ENCODE assay signal across 40 cellular contexts in genomic region chr4:70858454-70858853, GRCh38.
"Had no signal": no experiment of that assay in that cellular context is flagged by ENCODE, and none has a peak within 500 bp of the region (broad histone marks: within the 10 kb centered on the region; RNA-seq: fewer than 3 reads in every experiment).

No MANE protein-coding gene starts in this region.

- H3K4me1 ChIP-seq: adrenal gland, breast epithelium had no signal

- H3K27me3 ChIP-seq: adrenal gland, body of pancreas, brain microvascular endothelial cell, breast epithelium, cardiac muscle cell had no signal

- H3K36me3 ChIP-seq: adrenal gland, brain microvascular endothelial cell, breast epithelium, cardiac muscle cell had no signal

- H3K9me3 ChIP-seq: adrenal gland, body of pancreas, breast epithelium had no signal

- DNase-seq: activated B cell treated with CpG ODN at 0.5 μM for 24 hours; activated CD4-positive, alpha-beta memory T cell treated with anti-CD3 and anti-CD28 coated beads for 36 hours; activated CD4-positive, alpha-beta T cell treated with anti-CD3 and anti-CD28 coated beads for 4 hours; activated CD4-positive, alpha-beta T cell treated with anti-CD3 and anti-CD28 coated beads, Interleukin-2, amount 10 ng/mL, durations not matched to agents 24 days and 14 days; activated CD4-positive, alpha-beta T cell treated with anti-CD3 and anti-CD28 coated beads, Interleukin-2, amount 50 U/mL, for 1 hour; activated CD4-positive, alpha-beta T cell treated with anti-CD3 and anti-CD28 coated beads, Interleukin-2, amount 50 U/mL, for 4 hours; activated CD4-positive, CD25-positive, alpha-beta regulatory T cell treated with anti-CD3 and anti-CD28 coated beads, Interleukin-2, amount 50 U/mL, for 72 hours; activated CD8-positive, alpha-beta memory T cell treated with anti-CD3 and anti-CD28 coated beads, Interleukin-2, amount 50 U/mL, for 4 hours; activated CD8-positive, alpha-beta T cell treated with anti-CD3 and anti-CD28 coated beads for 36 hours; activated effector memory CD4-positive, alpha-beta T cell treated with anti-CD3 and anti-CD28 coated beads, Interleukin-2, amount 50 U/mL, for 16 hours; activated gamma-delta T cell treated with Interleukin-2 at 50 U/mL for 16 hours; activated naive CD4-positive, alpha-beta T cell; activated naive CD4-positive, alpha-beta T cell treated with anti-CD3 and anti-CD28 coated beads for 36 hours; activated naive CD4-positive, alpha-beta T cell treated with anti-CD3 and anti-CD28 coated beads, Interleukin-2, amount 50 U/mL, for 16 hours; activated naive CD8-positive, alpha-beta T cell treated with anti-CD3 and anti-CD28 coated beads for 36 hours; activated T-cell treated with anti-CD3 and anti-CD28 coated beads for 4 hours; activated T-cell treated with anti-CD3 and anti-CD28 coated beads, Interleukin-2, amount 50 U/mL, for 1 hour; activated T-cell treated with anti-CD3 and anti-CD28 coated beads, Interleukin-2, amount 50 U/mL, for 4 hours; activated T-cell treated with anti-CD3 and anti-CD28 coated beads, Interleukin-2, amount 50 U/mL, for 72 hours; adrenal gland; amniotic stem cell; aorta; body of pancreas; brain microvascular endothelial cell; caudate nucleus; cerebellar nuclear complex; T-helper 1 cell; T-helper 2 cell; T-helper 9 cell had no signal

- H3K4me1 Mint-ChIP-seq: activated T-helper 17 cell treated with anti-CD3 and anti-CD28 coated beads, Interleukin-2, amount 50 U/mL, for 72 hours had no signal

- ATAC-seq: activated CD8-positive, alpha-beta T cell treated with anti-CD3 and anti-CD28 coated beads for 36 hours; activated naive CD4-positive, alpha-beta T cell treated with anti-CD3 and anti-CD28 coated beads, Interleukin-2, amount 50 U/mL, for 72 hours; activated T-cell treated with anti-CD3 and anti-CD28 coated beads, Interleukin-2, amount 50 U/mL, for 4 hours; activated T-cell treated with anti-CD3 and anti-CD28 coated beads, Interleukin-2, amount 50 U/mL, for 72 hours; activated T-helper 17 cell treated with anti-CD3 and anti-CD28 coated beads, Interleukin-2, amount 50 U/mL, for 72 hours; body of pancreas had no signal

- FAIRE-seq: astrocyte, TTC549 had no signal

- H3K36me3 Mint-ChIP-seq: activated CD4-positive, alpha-beta memory T cell treated with anti-CD3 and anti-CD28 coated beads for 36 hours; activated naive CD4-positive, alpha-beta T cell treated with anti-CD3 and anti-CD28 coated beads, Interleukin-2, amount 50 U/mL, for 72 hours; activated naive CD8-positive, alpha-beta T cell treated with anti-CD3 and anti-CD28 coated beads for 36 hours had no signal

- H3K4me3 Mint-ChIP-seq: activated B cell treated with CpG ODN at 0.5 μM for 24 hours; activated CD4-positive, alpha-beta memory T cell treated with anti-CD3 and anti-CD28 coated beads for 36 hours; activated CD4-positive, alpha-beta T cell treated with anti-CD3 and anti-CD28 coated beads, Interleukin-2, amount 10 ng/mL, durations not matched to agents 24 days and 14 days; activated CD8-positive, alpha-beta T cell treated with anti-CD3 and anti-CD28 coated beads for 36 hours; activated naive CD4-positive, alpha-beta T cell treated with anti-CD3 and anti-CD28 coated beads for 36 hours; activated naive CD8-positive, alpha-beta T cell treated with anti-CD3 and anti-CD28 coated beads for 36 hours; activated T-cell treated with anti-CD3 and anti-CD28 coated beads, Interleukin-2, amount 50 U/mL, for 4 hours; activated T-cell treated with anti-CD3 and anti-CD28 coated beads, Interleukin-2, amount 50 U/mL, for 72 hours; activated T-helper 1 cell treated with anti-CD3 and anti-CD28 coated beads, Interleukin-12 subunit alpha, Interleukin-12 subunit beta, Interleukin-2, Interleukin-4 antibody, amounts not matched to agents 30 ng/mL and 10 ng/mL and 1 ng/mL, durations not matched to agents 14 hours and 24 hours and 36 hours; activated T-helper 17 cell treated with anti-CD3 and anti-CD28 coated beads, Interleukin-2, amount 50 U/mL, for 72 hours; central memory CD8-positive, alpha-beta T cell; T-helper 1 cell treated with Interleukin-12 subunit alpha and Interleukin-12 subunit beta and Interleukin-4 antibody, amounts not matched to agents 30 μg/mL and 1 μg/mL, for 36 hours; T-helper 2 cell treated with Interferon-gamma antibody and Interleukin-4, amounts not matched to agents 5 μg/mL and 100 μg/mL, for 36 hours had no signal

- H3K4me3 ChIP-seq: adrenal gland, body of pancreas, breast epithelium, cardiac muscle cell had no signal

- H3K27ac ChIP-seq: adrenal gland, body of pancreas, brain microvascular endothelial cell, breast epithelium, cardiac muscle cell, VCaP had no signal

- H3K27me3 Mint-ChIP-seq: activated B cell treated with CpG ODN at 0.5 μM for 24 hours; activated CD4-positive, alpha-beta memory T cell treated with anti-CD3 and anti-CD28 coated beads for 36 hours; activated CD4-positive, alpha-beta T cell treated with anti-CD3 and anti-CD28 coated beads, Interleukin-2, amount 10 ng/mL, durations not matched to agents 24 days and 14 days; activated CD8-positive, alpha-beta T cell treated with anti-CD3 and anti-CD28 coated beads for 36 hours; activated naive CD8-positive, alpha-beta T cell treated with anti-CD3 and anti-CD28 coated beads for 36 hours; activated T-helper 17 cell treated with anti-CD3 and anti-CD28 coated beads, Interleukin-2, amount 50 U/mL, for 72 hours; central memory CD8-positive, alpha-beta T cell had no signal

- H3K27ac Mint-ChIP-seq: activated B cell treated with CpG ODN at 0.5 μM for 24 hours; activated CD4-positive, alpha-beta memory T cell treated with anti-CD3 and anti-CD28 coated beads for 36 hours; activated CD4-positive, alpha-beta T cell treated with anti-CD3 and anti-CD28 coated beads, Interleukin-2, amount 10 ng/mL, durations not matched to agents 24 days and 14 days; activated CD8-positive, alpha-beta T cell treated with anti-CD3 and anti-CD28 coated beads for 36 hours; activated naive CD4-positive, alpha-beta T cell treated with anti-CD3 and anti-CD28 coated beads for 36 hours; activated naive CD4-positive, alpha-beta T cell treated with anti-CD3 and anti-CD28 coated beads, Interleukin-2, amount 50 U/mL, for 72 hours; activated naive CD8-positive, alpha-beta T cell treated with anti-CD3 and anti-CD28 coated beads for 36 hours; activated T-cell treated with anti-CD3 and anti-CD28 coated beads, Interleukin-2, amount 50 U/mL, for 72 hours; activated T-helper 1 cell treated with anti-CD3 and anti-CD28 coated beads, Interleukin-12 subunit alpha, Interleukin-12 subunit beta, Interleukin-2, Interleukin-4 antibody, amounts not matched to agents 30 ng/mL and 10 ng/mL and 1 ng/mL, durations not matched to agents 14 hours and 24 hours and 36 hours; activated T-helper 17 cell treated with anti-CD3 and anti-CD28 coated beads, Interleukin-2, amount 50 U/mL, for 72 hours; T-helper 1 cell treated with Interleukin-12 subunit alpha and Interleukin-12 subunit beta and Interleukin-4 antibody, amounts not matched to agents 30 μg/mL and 1 μg/mL, for 36 hours; T-helper 2 cell treated with Interferon-gamma antibody and Interleukin-4, amounts not matched to agents 5 μg/mL and 100 μg/mL, for 36 hours had no signal

- H3K9me3 Mint-ChIP-seq: activated B cell treated with CpG ODN at 0.5 μM for 24 hours; activated CD4-positive, alpha-beta memory T cell treated with anti-CD3 and anti-CD28 coated beads for 36 hours; activated CD8-positive, alpha-beta T cell treated with anti-CD3 and anti-CD28 coated beads for 36 hours; activated naive CD4-positive, alpha-beta T cell treated with anti-CD3 and anti-CD28 coated beads for 36 hours; activated naive CD4-positive, alpha-beta T cell treated with anti-CD3 and anti-CD28 coated beads, Interleukin-2, amount 50 U/mL, for 72 hours; activated naive CD8-positive, alpha-beta T cell treated with anti-CD3 and anti-CD28 coated beads for 36 hours; activated T-cell treated with anti-CD3 and anti-CD28 coated beads, Interleukin-2, amount 50 U/mL, for 4 hours; activated T-cell treated with anti-CD3 and anti-CD28 coated beads, Interleukin-2, amount 50 U/mL, for 72 hours; activated T-helper 1 cell treated with anti-CD3 and anti-CD28 coated beads, Interleukin-12 subunit alpha, Interleukin-12 subunit beta, Interleukin-2, Interleukin-4 antibody, amounts not matched to agents 30 ng/mL and 10 ng/mL and 1 ng/mL, durations not matched to agents 14 hours and 24 hours and 36 hours; activated T-helper 17 cell treated with anti-CD3 and anti-CD28 coated beads, Interleukin-2, amount 50 U/mL, for 72 hours; central memory CD8-positive, alpha-beta T cell; T-helper 1 cell treated with Interleukin-12 subunit alpha and Interleukin-12 subunit beta and Interleukin-4 antibody, amounts not matched to agents 30 μg/mL and 1 μg/mL, for 36 hours; T-helper 2 cell treated with Interferon-gamma antibody and Interleukin-4, amounts not matched to agents 5 μg/mL and 100 μg/mL, for 36 hours had no signal
